17 cellular contexts compared by ENCODE assay signal in genomic region chr6:158565122-158565429, GRCh38. TPM values are rescaled to one million over a fixed set of nuclear protein-coding genes. Genes with fewer than 3 reads are reported as not detected.
DNase-seq lines count a peak whose midpoint lies in the region; ATAC-seq and TF ChIP-seq lines count a peak whose summit lies in the region.
"Had no signal": no experiment of that assay in that cellular context is flagged by ENCODE, and none has a peak within 500 bp of the region (broad histone marks: within the 10 kb centered on the region; RNA-seq: fewer than 3 reads in every experiment).

No MANE protein-coding gene starts in this region.

- no peak for DNase-seq in activated naive CD4-positive, alpha-beta T cell treated with anti-CD3 and anti-CD28 coated beads, Interleukin-2, amount 10 ng/mL, durations not matched to agents 7 days and 5 days
- no peak for DNase-seq in activated naive CD4-positive, alpha-beta T cell treated with anti-CD3 and anti-CD28 coated beads for 36 hours
- no peak for DNase-seq in activated CD8-positive, alpha-beta T cell treated with anti-CD3 and anti-CD28 coated beads for 36 hours
- DNase-seq in immature natural killer cell (no peak), DMS153 treated with DMSO at 0.1 percent for 48 hours (lab: John Stamatoyannopoulos, UW; ENCODE audit: unreplicated experiment) (no peak), chondrocyte (ENCODE audit: low spot score) (no peak)
- no peak for DNase-seq in stimulated activated effector memory CD8-positive, alpha-beta T cell treated with anti-CD3 and anti-CD28 coated beads, Interleukin-12 subunit alpha, Interleukin-12 subunit beta, amount 100 ng/mL, for 72 hours (ENCODE audit: low spot score in 2 of 2)
- DNase-seq: brain microvascular endothelial cell, DMS 273 treated with DMSO at 0.1 percent for 48 hours, KG1, NCI-H1694, testis had no signal

- H3K27me3 Mint-ChIP-seq in activated naive CD4-positive, alpha-beta T cell treated with anti-CD3 and anti-CD28 coated beads, Interleukin-2, amount 10 ng/mL, durations not matched to agents 7 days and 5 days = no peaks in the 10 kb centered on the region
- H3K27me3 Mint-ChIP-seq in activated naive CD4-positive, alpha-beta T cell treated with anti-CD3 and anti-CD28 coated beads for 36 hours (ENCODE audit: low read depth) = no peaks in the 10 kb centered on the region
- H3K27me3 Mint-ChIP-seq in activated CD8-positive, alpha-beta T cell treated with anti-CD3 and anti-CD28 coated beads for 36 hours = no peaks in the 10 kb centered on the region
- H3K27me3 Mint-ChIP-seq in immature natural killer cell (ENCODE audit: low read depth in 3 of 3) (peaks cover 7 to 30% (median 17%) of the 10 kb centered on the region in 3 donors), chondrocyte (ENCODE audit: low read depth) (no peaks in the 10 kb centered on the region)
- H3K27me3 Mint-ChIP-seq: dendritic cell treated with granulocyte-macrophage colony-stimulating factor and Interleukin-4, amounts not matched to agents 40 ng/mL and 50 ng/mL, for 4 days had no signal

- ATAC-seq in activated CD8-positive, alpha-beta T cell treated with anti-CD3 and anti-CD28 coated beads for 36 hours = no peak
- peak; percentile 25 for ATAC-seq in stimulated activated effector memory CD8-positive, alpha-beta T cell treated with anti-CD3 and anti-CD28 coated beads, Interleukin-12 subunit alpha, Interleukin-12 subunit beta, amount 100 ng/mL, for 72 hours
- ATAC-seq in GM18520 (IDR thresholded peaks at IDR 0.05; ENCODE audit: unreplicated experiment) = no peak
- ATAC-seq: activated naive CD4-positive, alpha-beta T cell treated with anti-CD3 and anti-CD28 coated beads, Interleukin-2, amount 50 U/mL, for 72 hours; right lobe of liver; SK-N-SH treated with all-trans-retinoic acid at 6 μM for 48 hours had no signal

- peak overlapping the region; percentile 24 for H3K4me3 Mint-ChIP-seq in activated naive CD4-positive, alpha-beta T cell treated with anti-CD3 and anti-CD28 coated beads, Interleukin-2, amount 10 ng/mL, durations not matched to agents 7 days and 5 days
- no peak overlapping the region for H3K4me3 Mint-ChIP-seq in activated naive CD4-positive, alpha-beta T cell treated with anti-CD3 and anti-CD28 coated beads for 36 hours
- no peak overlapping the region for H3K4me3 Mint-ChIP-seq in activated CD8-positive, alpha-beta T cell treated with anti-CD3 and anti-CD28 coated beads for 36 hours
- peak overlapping the region; percentile 83 to 85 (median 85) for H3K4me3 Mint-ChIP-seq in immature natural killer cell
- peak overlapping the region; percentile 64 for H3K4me3 Mint-ChIP-seq in stimulated activated effector memory CD8-positive, alpha-beta T cell treated with anti-CD3 and anti-CD28 coated beads, Interleukin-12 subunit alpha, Interleukin-12 subunit beta, amount 100 ng/mL, for 72 hours
- H3K4me3 Mint-ChIP-seq in chondrocyte (ENCODE audit: unreplicated experiment) = no peak overlapping the region
- H3K4me3 Mint-ChIP-seq: dendritic cell treated with granulocyte-macrophage colony-stimulating factor and Interleukin-4, amounts not matched to agents 40 ng/mL and 50 ng/mL, for 4 days had no signal

- POLR2A ChIA-PET in activated CD8-positive, alpha-beta T cell treated with anti-CD3 and anti-CD28 coated beads for 36 hours (lab: Charles Lee) = no interaction called here

- intact Hi-C loops in activated naive CD4-positive, alpha-beta T cell treated with anti-CD3 and anti-CD28 coated beads for 36 hours (cut with micrococcal nuclease) = no loop called here
- intact Hi-C loops in activated CD8-positive, alpha-beta T cell treated with anti-CD3 and anti-CD28 coated beads for 36 hours (cut with micrococcal nuclease) = no loop called here

- H3K27ac Mint-ChIP-seq in activated naive CD4-positive, alpha-beta T cell treated with anti-CD3 and anti-CD28 coated beads, Interleukin-2, amount 10 ng/mL, durations not matched to agents 7 days and 5 days = peak overlapping the region; percentile 87
- no peak overlapping the region for H3K27ac Mint-ChIP-seq in activated naive CD4-positive, alpha-beta T cell treated with anti-CD3 and anti-CD28 coated beads for 36 hours
- peak overlapping the region; percentile 58 for H3K27ac Mint-ChIP-seq in activated CD8-positive, alpha-beta T cell treated with anti-CD3 and anti-CD28 coated beads for 36 hours
- H3K27ac Mint-ChIP-seq in immature natural killer cell = peak overlapping the region; percentile 91 to 97 (median 95)
- H3K27ac Mint-ChIP-seq in stimulated activated effector memory CD8-positive, alpha-beta T cell treated with anti-CD3 and anti-CD28 coated beads, Interleukin-12 subunit alpha, Interleukin-12 subunit beta, amount 100 ng/mL, for 72 hours = peak overlapping the region; percentile 89
- no peak overlapping the region for H3K27ac Mint-ChIP-seq in chondrocyte (ENCODE audit: unreplicated experiment)
- H3K27ac Mint-ChIP-seq: dendritic cell treated with granulocyte-macrophage colony-stimulating factor and Interleukin-4, amounts not matched to agents 40 ng/mL and 50 ng/mL, for 4 days had no signal

- no peaks in the 10 kb centered on the region for H3K9me3 Mint-ChIP-seq in activated naive CD4-positive, alpha-beta T cell treated with anti-CD3 and anti-CD28 coated beads, Interleukin-2, amount 10 ng/mL, durations not matched to agents 7 days and 5 days
- no peaks in the 10 kb centered on the region for H3K9me3 Mint-ChIP-seq in activated naive CD4-positive, alpha-beta T cell treated with anti-CD3 and anti-CD28 coated beads for 36 hours
- no peaks in the 10 kb centered on the region for H3K9me3 Mint-ChIP-seq in activated CD8-positive, alpha-beta T cell treated with anti-CD3 and anti-CD28 coated beads for 36 hours
- H3K9me3 Mint-ChIP-seq in immature natural killer cell (no peaks in the 10 kb centered on the region), chondrocyte (ENCODE audit: low read depth) (no peaks in the 10 kb centered on the region)
- H3K9me3 Mint-ChIP-seq in stimulated activated effector memory CD8-positive, alpha-beta T cell treated with anti-CD3 and anti-CD28 coated beads, Interleukin-12 subunit alpha, Interleukin-12 subunit beta, amount 100 ng/mL, for 72 hours = no peaks in the 10 kb centered on the region
- H3K9me3 Mint-ChIP-seq: activated naive CD4-positive, alpha-beta T cell treated with anti-CD3 and anti-CD28 coated beads, Interleukin-2, amount 50 U/mL, for 72 hours; dendritic cell treated with granulocyte-macrophage colony-stimulating factor and Interleukin-4, amounts not matched to agents 40 ng/mL and 50 ng/mL, for 4 days had no signal

- peaks cover 88% of the 10 kb centered on the region for H3K4me1 Mint-ChIP-seq in activated naive CD4-positive, alpha-beta T cell treated with anti-CD3 and anti-CD28 coated beads, Interleukin-2, amount 10 ng/mL, durations not matched to agents 7 days and 5 days
- H3K4me1 Mint-ChIP-seq in activated naive CD4-positive, alpha-beta T cell treated with anti-CD3 and anti-CD28 coated beads for 36 hours (ENCODE audit: low read depth) = peaks cover 67% of the 10 kb centered on the region
- H3K4me1 Mint-ChIP-seq in activated CD8-positive, alpha-beta T cell treated with anti-CD3 and anti-CD28 coated beads for 36 hours (ENCODE audit: low read depth) = peaks cover 71% of the 10 kb centered on the region
- peaks cover 91 to 94% of the 10 kb centered on the region in 2 donors for H3K4me1 Mint-ChIP-seq in immature natural killer cell
- peaks cover 81% of the 10 kb centered on the region for H3K4me1 Mint-ChIP-seq in stimulated activated effector memory CD8-positive, alpha-beta T cell treated with anti-CD3 and anti-CD28 coated beads, Interleukin-12 subunit alpha, Interleukin-12 subunit beta, amount 100 ng/mL, for 72 hours
- peaks cover 49% of the 10 kb centered on the region for H3K4me1 Mint-ChIP-seq in chondrocyte (ENCODE audit: low read depth)

- TF ChIP-seq CTCF in activated CD8-positive, alpha-beta T cell treated with anti-CD3 and anti-CD28 coated beads for 36 hours (IDR thresholded peaks at IDR 0.05) = no peak
- TF ChIP-seq CTCF in chondrocyte (IDR thresholded peaks at IDR 0.05) = no peak

- CTCF ChIA-PET in activated naive CD4-positive, alpha-beta T cell treated with anti-CD3 and anti-CD28 coated beads, Interleukin-2, amount 10 ng/mL, durations not matched to agents 7 days and 5 days (lab: Charles Lee) = no interaction called here
- CTCF ChIA-PET in activated naive CD4-positive, alpha-beta T cell treated with anti-CD3 and anti-CD28 coated beads for 36 hours (lab: Charles Lee) = no interaction called here
- CTCF ChIA-PET in activated CD8-positive, alpha-beta T cell treated with anti-CD3 and anti-CD28 coated beads for 36 hours (lab: Charles Lee) = no interaction called here

- H3K36me3 Mint-ChIP-seq in activated naive CD4-positive, alpha-beta T cell treated with anti-CD3 and anti-CD28 coated beads, Interleukin-2, amount 10 ng/mL, durations not matched to agents 7 days and 5 days = peaks cover 49% of the 10 kb centered on the region
- peaks cover 2% of the 10 kb centered on the region for H3K36me3 Mint-ChIP-seq in activated naive CD4-positive, alpha-beta T cell treated with anti-CD3 and anti-CD28 coated beads for 36 hours (ENCODE audit: low read depth)
- peaks cover 21% of the 10 kb centered on the region for H3K36me3 Mint-ChIP-seq in activated CD8-positive, alpha-beta T cell treated with anti-CD3 and anti-CD28 coated beads for 36 hours (ENCODE audit: low read depth)
- peaks cover 0 to 10% (median 0%) of the 10 kb centered on the region in 3 donors for H3K36me3 Mint-ChIP-seq in immature natural killer cell
- H3K36me3 Mint-ChIP-seq in stimulated activated effector memory CD8-positive, alpha-beta T cell treated with anti-CD3 and anti-CD28 coated beads, Interleukin-12 subunit alpha, Interleukin-12 subunit beta, amount 100 ng/mL, for 72 hours = peaks cover 26% of the 10 kb centered on the region
- H3K36me3 Mint-ChIP-seq in chondrocyte (ENCODE audit: low read depth) = no peaks in the 10 kb centered on the region

RNA-seq across cellular contexts. Expression of gene TMEM181, which starts 5.2 kb away (rescaled TPM):
- total RNA-seq in activated naive CD4-positive, alpha-beta T cell treated with anti-CD3 and anti-CD28 coated beads for 36 hours = 1 to 10 TPM; 8.3 to 8.6 TPM
- 10 to 100 TPM; 10.0 to 10.1 TPM for total RNA-seq in activated CD8-positive, alpha-beta T cell treated with anti-CD3 and anti-CD28 coated beads for 36 hours
- 10 to 100 TPM in 2 of 3 donors, 1 to 10 TPM in 1; 4.3 to 14.8 (median 10.1) TPM for polyA plus RNA-seq in immature natural killer cell
- total RNA-seq in chondrocyte = 39.0 to 42.2 TPM (median 41.6 TPM) in 3 replicates

Comparison
In these comparisons a context has a peak if more than half of its experiments do, and no peak if none do; other contexts are left out.
1. H3K27ac Mint-ChIP-seq: peak in activated naive CD4-positive, alpha-beta T cell treated with anti-CD3 and anti-CD28 coated beads, Interleukin-2, amount 10 ng/mL, durations not matched to agents 7 days and 5 days (single experiment), activated CD8-positive, alpha-beta T cell treated with anti-CD3 and anti-CD28 coated beads for 36 hours (single experiment), immature natural killer cell (6 of 6) and stimulated activated effector memory CD8-positive, alpha-beta T cell treated with anti-CD3 and anti-CD28 coated beads, Interleukin-12 subunit alpha, Interleukin-12 subunit beta, amount 100 ng/mL, for 72 hours (single experiment); none in activated naive CD4-positive, alpha-beta T cell treated with anti-CD3 and anti-CD28 coated beads for 36 hours (single experiment) and chondrocyte (single experiment).
2. H3K4me3 Mint-ChIP-seq: peak in activated naive CD4-positive, alpha-beta T cell treated with anti-CD3 and anti-CD28 coated beads, Interleukin-2, amount 10 ng/mL, durations not matched to agents 7 days and 5 days (single experiment), immature natural killer cell (5 of 5) and stimulated activated effector memory CD8-positive, alpha-beta T cell treated with anti-CD3 and anti-CD28 coated beads, Interleukin-12 subunit alpha, Interleukin-12 subunit beta, amount 100 ng/mL, for 72 hours (single experiment); none in activated naive CD4-positive, alpha-beta T cell treated with anti-CD3 and anti-CD28 coated beads for 36 hours (single experiment), activated CD8-positive, alpha-beta T cell treated with anti-CD3 and anti-CD28 coated beads for 36 hours (single experiment) and chondrocyte (single experiment).